Comparison of ENCODE assay signal across 8 cellular contexts in genomic region chr9:42852570-42852969, GRCh38.
DNase-seq lines count a peak whose midpoint lies in the region; ATAC-seq, FAIRE-seq and TF ChIP-seq lines count a peak whose summit lies in the region.
"Not testable (repeated sequence)": the region's sequence is repeated elsewhere in the genome, so short reads cannot be mapped to it uniquely, and the experiment has no call there.

No MANE protein-coding gene starts in this region.

- H2BK120ac ChIP-seq in neuronal stem cell (ENCODE audit: low read depth, low read length), result not testable (repeated sequence)

- H3K36me3 Mint-ChIP-seq in activated CD4-positive, alpha-beta T cell treated with anti-CD3 and anti-CD28 coated beads for 36 hours (ENCODE audit: low read depth), result not testable (repeated sequence)

- H3K9me3 ChIP-seq in colonic mucosa; HepG2 (ENCODE audit: low read length); neuronal stem cell (replicated peaks in 1 of 2; ENCODE audit: control insufficient read depth in 2 of 2, insufficient read depth in 1 of 2, low read depth in 1 of 2, low read length in 2 of 2); upper lobe of left lung: not testable (repeated sequence)

- not testable (repeated sequence) for H3K36me3 ChIP-seq in colonic mucosa; HepG2 (replicated peaks in 1 of 2; ENCODE audit: control insufficient read depth in 1 of 2, insufficient read depth in 2 of 2, low read length in 2 of 2); neuronal stem cell (replicated peaks in 1 of 2; ENCODE audit: control insufficient read depth in 2 of 2, insufficient read depth in 2 of 2, low read length in 2 of 2); upper lobe of left lung

- H3K4me3 ChIP-seq in GM12865 (ENCODE audit: low read depth, low read length) (peak overlapping the region; percentile 45), colonic mucosa (peak overlapping the region; percentile 38), HepG2 (replicated peaks in 1 of 3; ENCODE audit: insufficient read depth in 1 of 3, low read depth in 2 of 3, low read length in 3 of 3) (peak overlapping the region; percentile 45 to 70 (median 68); a peak in 5 of 6 replicates), upper lobe of left lung (peak overlapping the region in 3 of 4 donors; percentile 31 to 53 (median 40))
- H3K4me3 ChIP-seq in neuronal stem cell (ENCODE audit: low read length in 2 of 2), result not testable (repeated sequence)

- not testable (repeated sequence) for H3K4ac ChIP-seq in neuronal stem cell (ENCODE audit: low read length)

- intact Hi-C loops in activated CD4-positive, alpha-beta T cell treated with anti-CD3 and anti-CD28 coated beads for 36 hours (cut with DNase I, micrococcal nuclease); colonic mucosa (cut with DNase I); left cardiac atrium (cut with DNase I); HepG2 (cut with micrococcal nuclease; ENCODE audit: unreplicated experiment): not testable (repeated sequence)

- not testable (repeated sequence) for H3K4me1 ChIP-seq in colonic mucosa; HepG2 (ENCODE audit: insufficient read depth, low read length); neuronal stem cell (ENCODE audit: control insufficient read depth in 2 of 2, insufficient read depth in 1 of 2, low read depth in 1 of 2, low read length in 2 of 2); upper lobe of left lung

- not testable (repeated sequence) for H3K14ac ChIP-seq in neuronal stem cell (ENCODE audit: low read length)

- H2BK15ac ChIP-seq in neuronal stem cell (ENCODE audit: low read length), result not testable (repeated sequence)

- not testable (repeated sequence) for H2AFZ ChIP-seq in HepG2 (ENCODE audit: low read length); neuronal stem cell (ENCODE audit: low read length)

- H3K79me1 ChIP-seq in neuronal stem cell (ENCODE audit: low read depth, low read length), result not testable (repeated sequence)

- WGBS in HepG2 (ENCODE audit: low lambda C conversion rate), result 15% methylated on average over 11 of the region's 30 CpGs
- no CpG with 5 or more reads among the region's 30 CpGs for WGBS in neuronal stem cell (ENCODE audit: extremely low coverage in 2 of 2, insufficient read length in 2 of 2, insufficient replicate concordance in 1 of 2), 2 donors
- 4 to 24% methylated on average over 13 to 30 of the region's 30 CpGs for WGBS in upper lobe of left lung, 2 donors

- H3K79me2 ChIP-seq in HepG2 (ENCODE audit: insufficient read depth, low read length), result not testable (repeated sequence)

- not testable (repeated sequence) for H3K27ac Mint-ChIP-seq in activated CD4-positive, alpha-beta T cell treated with anti-CD3 and anti-CD28 coated beads for 36 hours

- TF ChIP-seq RAD21 in HepG2 (CRISPR knock-in tag; IDR thresholded peaks at IDR 0.05), result not testable (repeated sequence)

- POLR2A ChIA-PET in activated CD4-positive, alpha-beta T cell treated with anti-CD3 and anti-CD28 coated beads for 36 hours (lab: Charles Lee); HepG2 (lab: Yijun Ruan, JAX): not testable (repeated sequence)

- peak; percentile 0 for DNase-seq in GM12865 (ENCODE audit: low read depth)
- DNase-seq in NCI-H2029 (lab: John Stamatoyannopoulos, UW), result peak; percentile 0
- not testable (repeated sequence) for DNase-seq in activated CD4-positive, alpha-beta T cell treated with anti-CD3 and anti-CD28 coated beads for 36 hours; HepG2 (ENCODE audit: low spot score); neuronal stem cell (ENCODE audit: low spot score)
- peak; percentile 22 for DNase-seq in colonic mucosa
- peak; percentile 18 for DNase-seq in left cardiac atrium
- DNase-seq in upper lobe of left lung, result peak in 1 of 2 donors; percentile 35

- not testable (repeated sequence) for H3K27ac ChIP-seq in colonic mucosa; neuronal stem cell (replicated peaks; ENCODE audit: low read length); upper lobe of left lung
- peak overlapping the region; percentile 26 for H3K27ac ChIP-seq in HepG2 (ENCODE audit: extremely low read length, insufficient read depth, low read length)

- peak overlapping the region; percentile 31 for H3K4me2 ChIP-seq in HepG2 (ENCODE audit: low read depth, low read length)
- peak overlapping the region; percentile 49 for H3K4me2 ChIP-seq in neuronal stem cell (ENCODE audit: insufficient read depth, low read length, poor library complexity, severe bottlenecking)

- H4K20me1 ChIP-seq in HepG2 (ENCODE audit: insufficient read depth, low read length), result not testable (repeated sequence)

- CTCF ChIA-PET in activated CD4-positive, alpha-beta T cell treated with anti-CD3 and anti-CD28 coated beads for 36 hours (lab: Charles Lee); HepG2 (lab: Yijun Ruan, JAX; ENCODE audit: low intra/inter-chr PET ratio, low total read pairs): not testable (repeated sequence)

- TF ChIP-seq EP300 in HepG2 (IDR thresholded peaks at IDR 0.05; ENCODE audit: low read depth in 2 of 2, low read length in 2 of 2); HepG2 (CRISPR knock-in tag; IDR thresholded peaks at IDR 0.05; ENCODE audit: borderline replicate concordance); upper lobe of left lung (IDR thresholded peaks at IDR 0.05): not testable (repeated sequence)

- in situ Hi-C loops in HepG2 (cut with HindIII; ENCODE audit: extremely low pct_ligation_motif_present, low pct_unique_long_range_greater_than_20kb), result not testable (repeated sequence)

- H2AK5ac ChIP-seq in neuronal stem cell (ENCODE audit: low read depth, low read length), result not testable (repeated sequence)

- not testable (repeated sequence) for H3K27me3 Mint-ChIP-seq in activated CD4-positive, alpha-beta T cell treated with anti-CD3 and anti-CD28 coated beads for 36 hours

- not testable (repeated sequence) for TF ChIP-seq CTCF in GM12865 (IDR thresholded peaks at IDR 0.05; ENCODE audit: insufficient read depth, low read depth, low read length, missing control alignments); colonic mucosa (IDR thresholded peaks at IDR 0.05); HepG2 (CRISPR knock-in tag; IDR thresholded peaks at IDR 0.05); upper lobe of left lung (IDR thresholded peaks at IDR 0.05)

- not testable (repeated sequence) for FAIRE-seq in HepG2 (lab: Jason Lieb, UNC)

- not testable (repeated sequence) for H3K18ac ChIP-seq in neuronal stem cell (ENCODE audit: low read length)

- TSS peak; percentile 70 for BruUV-seq in HepG2 (replicated peaks; lab: Mats Ljungman, UMichigan)

- not testable (repeated sequence) for H4K91ac ChIP-seq in neuronal stem cell (ENCODE audit: low read depth, low read length, poor library complexity)

- H2BK5ac ChIP-seq in neuronal stem cell (ENCODE audit: low read length), result not testable (repeated sequence)

- H3K27me3 ChIP-seq in colonic mucosa; HepG2 (ENCODE audit: control insufficient read depth in 1 of 2, insufficient read depth in 2 of 2, low read length in 2 of 2); neuronal stem cell (ENCODE audit: control insufficient read depth in 3 of 3, insufficient read depth in 3 of 3, low read depth in 1 of 3, low read length in 3 of 3); upper lobe of left lung: not testable (repeated sequence)

- H4K8ac ChIP-seq in neuronal stem cell (ENCODE audit: low read depth, low read length), result not testable (repeated sequence)

- H2BK12ac ChIP-seq in neuronal stem cell (ENCODE audit: low read length), result not testable (repeated sequence)

- H3K9me3 Mint-ChIP-seq in activated CD4-positive, alpha-beta T cell treated with anti-CD3 and anti-CD28 coated beads for 36 hours (ENCODE audit: low read depth), result not testable (repeated sequence)

- not testable (repeated sequence) for H3K9ac ChIP-seq in colonic mucosa (ENCODE audit: low read depth in 2 of 2, low read length in 2 of 2); neuronal stem cell (ENCODE audit: low read depth, low read length, poor library complexity)
- peak overlapping the region; percentile 49; the same call in 1 of the 2 replicates for H3K9ac ChIP-seq in HepG2 (ENCODE audit: insufficient read depth, low read depth, low read length)

- peak overlapping the region; percentile 57 for H3K4me3 Mint-ChIP-seq in activated CD4-positive, alpha-beta T cell treated with anti-CD3 and anti-CD28 coated beads for 36 hours

- not testable (repeated sequence) for H3K23ac ChIP-seq in neuronal stem cell (ENCODE audit: low read depth, low read length, poor library complexity)

- H3K4me1 Mint-ChIP-seq in activated CD4-positive, alpha-beta T cell treated with anti-CD3 and anti-CD28 coated beads for 36 hours, result not testable (repeated sequence)

- ATAC-seq in activated CD4-positive, alpha-beta T cell treated with anti-CD3 and anti-CD28 coated beads for 36 hours; left cardiac atrium; HepG2; upper lobe of left lung (ENCODE audit: low FRiP score in 2 of 2): not testable (repeated sequence)

- not testable (repeated sequence) for TF ChIP-seq POLR2A in HepG2 (IDR thresholded peaks at IDR 0.05; ENCODE audit: insufficient read depth in 1 of 2, low read depth in 2 of 2, low read length in 2 of 2); upper lobe of left lung (IDR thresholded peaks at IDR 0.05)

TF ChIP-seq in HepG2, 621 proteins besides CTCF, POLR2A, EP300 and RAD21 (continues in another document):
- TF ChIP-seq ZFX (CRISPR knock-in tag; IDR thresholded peaks at IDR 0.05; ENCODE audit: low read depth) (0 out of 2 replicates have a peak, but pooled peaks have one; percentile 10), ZSCAN29 (CRISPR knock-in tag; conservative IDR thresholded peaks at IDR 0.05) (peak; percentile 99)
